In the genomic region with DNA sequence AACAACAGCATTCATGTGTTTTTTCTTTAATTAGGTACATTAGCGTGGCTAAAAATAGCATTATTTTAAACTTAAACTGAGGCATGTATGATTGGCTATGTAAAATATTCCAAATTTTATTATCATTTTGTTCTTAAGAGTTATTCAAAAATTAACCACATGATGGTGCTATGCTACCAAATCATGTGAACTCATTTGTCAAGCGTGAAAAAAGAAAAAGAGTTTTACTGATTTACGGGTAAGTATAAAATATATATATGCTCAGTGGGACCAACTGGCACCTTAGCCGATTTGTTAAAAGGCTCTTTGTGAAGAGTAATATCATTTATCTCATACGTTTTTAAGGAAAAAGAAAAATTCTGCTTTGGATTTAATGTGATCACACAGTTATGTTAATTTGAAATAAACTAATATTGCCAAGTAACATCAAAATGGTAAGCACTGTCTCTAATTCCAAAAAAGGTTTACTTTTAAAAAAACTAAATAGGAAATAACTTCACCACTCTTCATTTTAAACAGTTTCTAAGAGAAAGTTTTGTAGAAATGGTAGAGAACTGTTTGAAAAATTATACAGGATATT, we compare ENCODE assay signal across 8 cellular contexts.
A peak's percentile ranks its signal among the peaks of the same experiment; 100 is the strongest.
DNase-seq lines count a peak whose midpoint lies in the region; ATAC-seq lines count a peak whose summit lies in the region.

No MANE protein-coding gene starts in this region.

- no peaks in the 10 kb centered on the region for H3K27me3 ChIP-seq in Karpas-422 (ENCODE audit: low read length)
- no peaks in the 10 kb centered on the region for H3K27me3 ChIP-seq in adipocyte (replicated peaks; ENCODE audit: control insufficient read depth, insufficient read depth, low read length)
- no peaks in the 10 kb centered on the region for H3K27me3 ChIP-seq in mesenchymal stem cell (ENCODE audit: control insufficient read depth in 1 of 2, insufficient read depth in 1 of 2, low read length in 2 of 2)

- WGBS in mesenchymal stem cell = 55% methylated on average over 2 of the region's 5 CpGs

- H4K20me1 ChIP-seq in Karpas-422 (ENCODE audit: insufficient read depth, low read depth, low read length) = no peaks in the 10 kb centered on the region

- H3K36me3 ChIP-seq in Karpas-422 (ENCODE audit: insufficient read depth, low read length) (no peaks in the 10 kb centered on the region), adipocyte (ENCODE audit: control insufficient read depth, insufficient read depth, low read length, severe bottlenecking) (no peaks in the 10 kb centered on the region), mesenchymal stem cell (ENCODE audit: control insufficient read depth in 1 of 2, insufficient read depth in 2 of 2, low read depth in 1 of 2, low read length in 2 of 2) (no peaks in the 10 kb centered on the region)

- no peak overlapping the region for H3K23ac ChIP-seq in mesenchymal stem cell (ENCODE audit: low read length in 2 of 2)

- H2BK120ac ChIP-seq in mesenchymal stem cell (ENCODE audit: low read depth, low read length) = no peak overlapping the region

- no peaks in the 10 kb centered on the region for H3K79me1 ChIP-seq in mesenchymal stem cell (replicated peaks; ENCODE audit: low read length, poor library complexity, severe bottlenecking)

- H3K79me2 ChIP-seq in Karpas-422 (ENCODE audit: low read length) = no peaks in the 10 kb centered on the region

- no peak overlapping the region for H2BK12ac ChIP-seq in mesenchymal stem cell (ENCODE audit: low read length in 2 of 2)

- no peaks in the 10 kb centered on the region for H3K9me2 ChIP-seq in Karpas-422 (replicated peaks; ENCODE audit: insufficient read depth, low read length)

- ATAC-seq in HG03045 (IDR thresholded peaks at IDR 0.05; ENCODE audit: unreplicated experiment) = no peak

- H2BK5ac ChIP-seq in mesenchymal stem cell (ENCODE audit: low read depth, low read length, poor library complexity, severe bottlenecking) = no peak overlapping the region

- no peak overlapping the region for H3K27ac ChIP-seq in Karpas-422 (ENCODE audit: low read length)
- H3K27ac ChIP-seq in mesenchymal stem cell (ENCODE audit: low read length, poor library complexity, severe bottlenecking) = no peak overlapping the region

- H3K4me1 ChIP-seq in Karpas-422 (ENCODE audit: low read length) (no peaks in the 10 kb centered on the region), adipocyte (ENCODE audit: control insufficient read depth, insufficient read depth, low read length) (peaks cover 39% of the 10 kb centered on the region), mesenchymal stem cell (ENCODE audit: control insufficient read depth, insufficient read depth, low read depth, low read length) (no peaks in the 10 kb centered on the region)

- H4K91ac ChIP-seq in mesenchymal stem cell (ENCODE audit: low read length) = no peak overlapping the region

- no peak overlapping the region for H3K14ac ChIP-seq in mesenchymal stem cell (ENCODE audit: low read length in 2 of 2)

- no peak overlapping the region for H4K8ac ChIP-seq in mesenchymal stem cell (ENCODE audit: low read length)

- H2BK15ac ChIP-seq in mesenchymal stem cell (ENCODE audit: low read depth, poor library complexity, severe bottlenecking) = no peak overlapping the region

- H2AFZ ChIP-seq in Karpas-422 (ENCODE audit: low read length) (no peak overlapping the region), mesenchymal stem cell (ENCODE audit: low read depth, low read length) (no peak overlapping the region)

- no peak overlapping the region for H2AK5ac ChIP-seq in mesenchymal stem cell (ENCODE audit: low read length, severe bottlenecking)

- H3K4ac ChIP-seq in mesenchymal stem cell (ENCODE audit: low read depth in 1 of 2, low read length in 2 of 2) = no peak overlapping the region

- H3K18ac ChIP-seq in mesenchymal stem cell (ENCODE audit: low read depth in 1 of 2, low read length in 2 of 2) = no peak overlapping the region

- DNase-seq in DMS53 treated with DMSO at 0.1 percent for 48 hours (lab: John Stamatoyannopoulos, UW; ENCODE audit: unreplicated experiment) (peak; percentile 58), Karpas-422 (peak; percentile 72), adipocyte (ENCODE audit: low read depth) (peak; percentile 74), mesenchymal stem cell (peak; percentile 10), UCSD-AML1 (lab: John Stamatoyannopoulos, UW; ENCODE audit: unreplicated experiment) (no peak), middle frontal gyrus (ENCODE audit: extremely low spot score, low spot score) (no peak)
- DNase-seq in activated CD4-positive, CD25-positive, alpha-beta regulatory T cell (lab: John Stamatoyannopoulos, UW) = no peak

- H3K4me2 ChIP-seq in Karpas-422 (ENCODE audit: low read depth, low read length, poor library complexity, severe bottlenecking) (no peak overlapping the region), mesenchymal stem cell (ENCODE audit: low read length, poor library complexity, severe bottlenecking) (no peak overlapping the region)

- H3K9me3 ChIP-seq in Karpas-422 (ENCODE audit: low read length) (no peaks in the 10 kb centered on the region), adipocyte (ENCODE audit: control insufficient read depth, low read length) (no peaks in the 10 kb centered on the region), mesenchymal stem cell (ENCODE audit: control insufficient read depth, low read length) (no peaks in the 10 kb centered on the region)

- H3K9ac ChIP-seq in Karpas-422 (ENCODE audit: low read length) (no peak overlapping the region), adipocyte (ENCODE audit: low read length) (peak overlapping the region; percentile 49), mesenchymal stem cell (ENCODE audit: low read length) (peak overlapping the region; percentile 74)

- H3K4me3 ChIP-seq in Karpas-422 (ENCODE audit: low read length) (no peak overlapping the region), adipocyte (ENCODE audit: low read length) (peak overlapping the region; percentile 66), mesenchymal stem cell (ENCODE audit: insufficient read depth in 1 of 2, low read depth in 1 of 2, low read length in 2 of 2) (no peak overlapping the region)

Comparison
In these comparisons a context has a peak if more than half of its experiments do, and no peak if none do; other contexts are left out.
1. DNase-seq: peak in DMS53 treated with DMSO at 0.1 percent for 48 hours (single experiment), Karpas-422 (single experiment), adipocyte (single experiment) and mesenchymal stem cell (single experiment); none in UCSD-AML1 (single experiment), middle frontal gyrus (single experiment) and activated CD4-positive, CD25-positive, alpha-beta regulatory T cell (0 of 4).